Comparison of ENCODE assay signal across 26 cellular contexts in genomic region chr11:2652857-2653643, GRCh38. TPM values are rescaled to one million over a fixed set of nuclear protein-coding genes. Genes with fewer than 3 reads are reported as not detected.
DNase-seq lines count a peak whose midpoint lies in the region; ATAC-seq and TF ChIP-seq lines count a peak whose summit lies in the region.
"Had no signal": no experiment of that assay in that cellular context is flagged by ENCODE, and none has a peak within 500 bp of the region (broad histone marks: within the 10 kb centered on the region; RNA-seq: fewer than 3 reads in every experiment).

No MANE protein-coding gene starts in this region.

- H3K36me3 Mint-ChIP-seq in endodermal cell (ENCODE audit: low read depth): peaks cover 8% of the 10 kb centered on the region
- H3K36me3 Mint-ChIP-seq in osteocyte (ENCODE audit: unreplicated experiment): peaks cover 38% of the 10 kb centered on the region

- 90 to 91% methylated on average over 2 to 3 of the region's 3 CpGs for WGBS in endodermal cell (ENCODE audit: insufficient coverage in 1 of 2, insufficient read length in 1 of 2), 2 experiments
- WGBS in mesendoderm (ENCODE audit: extremely low coverage, insufficient coverage, low lambda C conversion rate): no CpG with 5 or more reads among the region's 3 CpGs
- WGBS in transverse colon (ENCODE audit: low coverage in 1 of 2), 2 donors: 73 to 85% methylated on average over 2 to 3 of the region's 3 CpGs

- H3K36me3 ChIP-seq in right atrium auricular region: no peaks in the 10 kb centered on the region
- no peaks in the 10 kb centered on the region for H3K36me3 ChIP-seq in endodermal cell (ENCODE audit: control insufficient read depth, insufficient read depth, low read length)
- no peaks in the 10 kb centered on the region for H3K36me3 ChIP-seq in mesendoderm (ENCODE audit: control insufficient read depth, insufficient read depth, low read length)
- no peaks in the 10 kb centered on the region for H3K36me3 ChIP-seq in transverse colon
- H3K36me3 ChIP-seq: breast epithelium had no signal

- no peaks in the 10 kb centered on the region for H3K79me2 ChIP-seq in mesendoderm (ENCODE audit: control insufficient read depth, insufficient read depth, low read length)

- no peak overlapping the region for H2BK15ac ChIP-seq in mesendoderm (replicated peaks; ENCODE audit: low read depth)

- H3K23ac ChIP-seq in mesendoderm (ENCODE audit: low read length): no peak overlapping the region

- no peak overlapping the region for H2BK5ac ChIP-seq in mesendoderm (ENCODE audit: low read length)

- intact Hi-C loops in left ventricle myocardium superior (cut with micrococcal nuclease) (no loop called here), transverse colon (cut with DNase I; ENCODE audit: low total_unique reads) (no loop called here)

- TF ChIP-seq EP300 in transverse colon (IDR thresholded peaks at IDR 0.05; ENCODE audit: low read depth): no peak

- no peak overlapping the region for H3K4me2 ChIP-seq in mesendoderm (ENCODE audit: low read length)

- no peak overlapping the region for H3K4ac ChIP-seq in mesendoderm (ENCODE audit: low read depth, low read length)

- H3K4me3 Mint-ChIP-seq in endodermal cell: no peak overlapping the region
- no peak overlapping the region for H3K4me3 Mint-ChIP-seq in osteocyte (ENCODE audit: unreplicated experiment)
- H3K4me3 Mint-ChIP-seq: activated CD8-positive, alpha-beta memory T cell treated with anti-CD3 and anti-CD28 coated beads, Interleukin-2, amount 10 ng/mL, durations not matched to agents 7 days and 5 days; activated naive CD4-positive, alpha-beta T cell treated with anti-CD3 and anti-CD28 coated beads, Interleukin-2, amount 10 ng/mL, durations not matched to agents 7 days and 5 days; activated T-cell treated with anti-CD3 and anti-CD28 coated beads, Interleukin-2, amount 50 U/mL, for 72 hours had no signal

- in situ Hi-C loops in transverse colon (cut with MboI; ENCODE audit: low pct_ligation_motif_present in 1 of 4, low pct_unique_long_range_greater_than_20kb in 1 of 4, low sequenced_read_pairs in 3 of 4): no loop called here

- H3K4me1 ChIP-seq in right atrium auricular region (no peaks in the 10 kb centered on the region), endodermal cell (ENCODE audit: control insufficient read depth, insufficient read depth, low read length) (no peaks in the 10 kb centered on the region), mesendoderm (ENCODE audit: control insufficient read depth, low read depth, low read length) (no peaks in the 10 kb centered on the region), transverse colon (no peaks in the 10 kb centered on the region)
- H3K4me1 ChIP-seq: breast epithelium had no signal

- H3K4me3 ChIP-seq in right atrium auricular region: no peak overlapping the region
- H3K4me3 ChIP-seq in endodermal cell (ENCODE audit: low read length): peak overlapping the region; percentile 62
- H3K4me3 ChIP-seq in mesendoderm (ENCODE audit: low read length): no peak overlapping the region
- no peak overlapping the region for H3K4me3 ChIP-seq in transverse colon
- H3K4me3 ChIP-seq: breast epithelium, GM12878 had no signal

- no peak overlapping the region for H2AK5ac ChIP-seq in mesendoderm (ENCODE audit: low read length)

- H2BK120ac ChIP-seq in mesendoderm (ENCODE audit: low read depth, low read length): no peak overlapping the region

- H3K27me3 ChIP-seq in right atrium auricular region (no peaks in the 10 kb centered on the region), endodermal cell (ENCODE audit: control insufficient read depth, insufficient read depth, low read length, poor library complexity, severe bottlenecking) (no peaks in the 10 kb centered on the region), mesendoderm (ENCODE audit: insufficient read depth, low read length, poor library complexity) (no peaks in the 10 kb centered on the region), transverse colon (no peaks in the 10 kb centered on the region)
- H3K27me3 ChIP-seq: breast epithelium had no signal

- TF ChIP-seq CTCF in right atrium auricular region (IDR thresholded peaks at IDR 0.05) (no peak), endodermal cell (conservative IDR thresholded peaks at IDR 0.05) (no peak), osteocyte (IDR thresholded peaks at IDR 0.05) (no peak), transverse colon (IDR thresholded peaks at IDR 0.05) (no peak), omental fat pad (IDR thresholded peaks at IDR 0.05) (no peak)

- H3K4me1 Mint-ChIP-seq in endodermal cell (no peaks in the 10 kb centered on the region), osteocyte (ENCODE audit: unreplicated experiment) (peaks cover 4% of the 10 kb centered on the region)
- H3K4me1 Mint-ChIP-seq: activated CD8-positive, alpha-beta memory T cell treated with anti-CD3 and anti-CD28 coated beads, Interleukin-2, amount 10 ng/mL, durations not matched to agents 7 days and 5 days; activated naive CD4-positive, alpha-beta T cell treated with anti-CD3 and anti-CD28 coated beads, Interleukin-2, amount 10 ng/mL, durations not matched to agents 7 days and 5 days had no signal

- no peak overlapping the region for H4K8ac ChIP-seq in mesendoderm (ENCODE audit: low read depth, low read length)

- H3K56ac ChIP-seq in mesendoderm (ENCODE audit: low read length): no peak overlapping the region

- H3K27ac ChIP-seq in right atrium auricular region (no peak overlapping the region), endodermal cell (ENCODE audit: low read depth, low read length) (no peak overlapping the region), mesendoderm (ENCODE audit: low read depth, low read length) (no peak overlapping the region), transverse colon (no peak overlapping the region)
- H3K27ac ChIP-seq: breast epithelium, RWPE1 had no signal

- H3K27me3 Mint-ChIP-seq in endodermal cell (ENCODE audit: insufficient read depth) (peaks cover 73% of the 10 kb centered on the region), osteocyte (ENCODE audit: unreplicated experiment) (peaks cover 15% of the 10 kb centered on the region)
- H3K27me3 Mint-ChIP-seq: activated naive CD4-positive, alpha-beta T cell treated with anti-CD3 and anti-CD28 coated beads, Interleukin-2, amount 10 ng/mL, durations not matched to agents 7 days and 5 days had no signal

- H4K5ac ChIP-seq in mesendoderm (ENCODE audit: low read length): no peak overlapping the region

- H3K27ac Mint-ChIP-seq in endodermal cell (no peak overlapping the region), osteocyte (ENCODE audit: unreplicated experiment) (peak overlapping the region; percentile 27)
- H3K27ac Mint-ChIP-seq: activated CD8-positive, alpha-beta memory T cell treated with anti-CD3 and anti-CD28 coated beads, Interleukin-2, amount 10 ng/mL, durations not matched to agents 7 days and 5 days; activated naive CD4-positive, alpha-beta T cell treated with anti-CD3 and anti-CD28 coated beads, Interleukin-2, amount 10 ng/mL, durations not matched to agents 7 days and 5 days; activated T-cell treated with anti-CD3 and anti-CD28 coated beads, Interleukin-2, amount 50 U/mL, for 72 hours had no signal

- H3K9me3 Mint-ChIP-seq in endodermal cell (peaks cover 100% of the 10 kb centered on the region), osteocyte (ENCODE audit: unreplicated experiment) (peaks cover 29% of the 10 kb centered on the region)

- peak; percentile 46 for DNase-seq in left ventricle myocardium superior
- DNase-seq in right atrium auricular region (ENCODE audit: low spot score): no peak
- DNase-seq in endodermal cell: no peak
- no peak for DNase-seq in osteocyte (ENCODE audit: extremely low spot score, unreplicated experiment)
- DNase-seq in mesendoderm: no peak
- DNase-seq in transverse colon: no peak
- no peak for DNase-seq in omental fat pad (ENCODE audit: low spot score)
- DNase-seq: activated CD4-positive, alpha-beta T cell treated with anti-CD3 and anti-CD28 coated beads, Interleukin-2, amount 50 U/mL, for 1 hour; activated CD8-positive, alpha-beta memory T cell treated with anti-CD3 and anti-CD28 coated beads, Interleukin-2, amount 10 ng/mL, durations not matched to agents 7 days and 5 days; activated naive CD4-positive, alpha-beta T cell treated with anti-CD3 and anti-CD28 coated beads, Interleukin-2, amount 10 ng/mL, durations not matched to agents 7 days and 5 days; activated T-cell treated with anti-CD3 and anti-CD28 coated beads, Interleukin-2, amount 50 U/mL, for 72 hours; amniotic stem cell; C1 segment of cervical spinal cord; cortex of kidney; DMS79 treated with DMSO at 0.1 percent for 48 hours; HCEC 1CT; mammary epithelial cell; NCI-H187; NCI-H2227 treated with DMSO at 0.1 percent for 48 hours; NCI-H748 treated with DMSO at 0.1 percent for 48 hours; nucleus accumbens; T-helper 9 cell had no signal

- H3K9me3 ChIP-seq in right atrium auricular region (peaks cover 18 to 24% of the 10 kb centered on the region in 2 donors), endodermal cell (ENCODE audit: control insufficient read depth, low read length) (peaks cover 83% of the 10 kb centered on the region), transverse colon (peaks cover 26 to 27% of the 10 kb centered on the region in 2 donors)

- ATAC-seq in left ventricle myocardium superior (peak; percentile 60), omental fat pad (ENCODE audit: low FRiP score) (no peak), HG03571 (IDR thresholded peaks at IDR 0.05; ENCODE audit: unreplicated experiment) (no peak)
- ATAC-seq: activated CD8-positive, alpha-beta memory T cell treated with anti-CD3 and anti-CD28 coated beads, Interleukin-2, amount 10 ng/mL, durations not matched to agents 7 days and 5 days; activated T-cell treated with anti-CD3 and anti-CD28 coated beads, Interleukin-2, amount 50 U/mL, for 72 hours; GM12878 had no signal

- H3K18ac ChIP-seq in mesendoderm (ENCODE audit: low read length): no peak overlapping the region

- H3K9ac ChIP-seq in endodermal cell (ENCODE audit: extremely low read depth, low read length, poor library complexity, severe bottlenecking) (no peak overlapping the region), mesendoderm (ENCODE audit: low read length) (no peak overlapping the region)

- no peak for TF ChIP-seq POLR2A in transverse colon (IDR thresholded peaks at IDR 0.05)

- no peaks in the 10 kb centered on the region for H3K79me1 ChIP-seq in mesendoderm (ENCODE audit: low read length)

RNA-seq across cellular contexts. Expression of gene KCNQ1OT1, which starts 46.7 kb away (rescaled TPM):
- total RNA-seq in left ventricle myocardium superior (0.35 TPM), right atrium auricular region (under 1 TPM; 0.35 to 0.37 TPM), endodermal cell (1 to 10 TPM; 5.2 to 6.9 TPM), osteocyte (3.4 and 3.9 TPM in 2 replicates), transverse colon (1 to 10 TPM; 1.5 to 5.0 (median 1.9) TPM), omental fat pad (1 to 10 TPM; 3.4 to 9.7 (median 6.2) TPM)
- 0.71 TPM for polyA plus RNA-seq in endodermal cell (2013, experiment 1 of 2)
- polyA plus RNA-seq in endodermal cell (2013, experiment 2 of 2): 0.99 TPM
- polyA plus RNA-seq in mesendoderm (2013, experiment 1 of 2): 0.04 TPM
- 0.04 TPM for polyA plus RNA-seq in mesendoderm (2013, experiment 2 of 2)
